8 cellular contexts compared by ENCODE assay signal in the genomic region with DNA sequence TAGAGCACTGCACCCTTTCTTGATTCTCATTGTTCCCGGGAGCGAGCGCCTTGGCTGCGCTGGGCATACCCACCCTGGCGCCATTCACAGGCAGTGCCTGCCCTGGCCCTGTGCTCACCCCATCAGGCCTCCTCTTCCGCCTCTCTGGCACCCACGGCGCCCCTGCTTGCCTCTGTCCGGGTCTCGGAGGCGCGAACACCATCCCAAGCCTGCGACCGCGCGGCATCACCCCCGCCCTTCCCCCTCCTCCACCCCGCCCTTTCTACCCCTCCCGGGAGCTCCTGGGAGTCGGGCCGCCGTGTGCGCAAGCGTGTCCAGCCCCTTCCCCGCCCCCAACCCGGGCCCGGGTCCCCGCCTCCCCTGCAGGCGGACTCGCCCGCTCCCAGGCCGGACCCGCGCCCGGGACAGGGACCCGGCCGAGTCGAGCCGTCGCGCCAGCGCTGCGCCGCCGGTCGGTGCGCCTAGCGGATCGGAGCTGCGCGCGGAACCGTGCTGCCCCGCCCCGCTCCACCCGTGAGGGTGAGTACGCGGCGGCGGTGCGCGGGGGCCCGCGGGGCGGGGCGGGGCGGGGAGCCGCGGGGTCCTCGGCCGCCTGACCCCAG. TPM values are rescaled to one million over a fixed set of nuclear protein-coding genes. Genes with fewer than 3 reads are reported as not detected.
A peak's percentile ranks its signal among the peaks of the same experiment; 100 is the strongest.
DNase-seq lines count a peak whose midpoint lies in the region; ATAC-seq and TF ChIP-seq lines count a peak whose summit lies in the region.

A gene with protein sequence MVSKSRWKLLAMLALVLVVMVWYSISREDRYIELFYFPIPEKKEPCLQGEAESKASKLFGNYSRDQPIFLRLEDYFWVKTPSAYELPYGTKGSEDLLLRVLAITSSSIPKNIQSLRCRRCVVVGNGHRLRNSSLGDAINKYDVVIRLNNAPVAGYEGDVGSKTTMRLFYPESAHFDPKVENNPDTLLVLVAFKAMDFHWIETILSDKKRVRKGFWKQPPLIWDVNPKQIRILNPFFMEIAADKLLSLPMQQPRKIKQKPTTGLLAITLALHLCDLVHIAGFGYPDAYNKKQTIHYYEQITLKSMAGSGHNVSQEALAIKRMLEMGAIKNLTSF (plus strand): TSS at position 363 of the 602 bp plus-strand sequence. CDS start 50,470 bp downstream, outside the sequence.

- H3K79me2 ChIP-seq in parathyroid adenoma: no peaks in the 10 kb centered on the region

- no peaks in the 10 kb centered on the region for H3K4me1 ChIP-seq in parathyroid adenoma
- peaks cover 0 to 89% (median 71%) of the 10 kb centered on the region in 4 donors for H3K4me1 ChIP-seq in tibial artery

- peaks cover 13 to 16% of the 10 kb centered on the region in 2 donors for H3K36me3 Mint-ChIP-seq in activated naive CD4-positive, alpha-beta T cell treated with anti-CD3 and anti-CD28 coated beads, Interleukin-2, amount 50 U/mL, for 72 hours

- intact Hi-C loops in head of caudate nucleus (cut with DNase I): loop anchor here (5.0 to 10.0 kb wide), 2 partner anchors 48 to 59 kb away; no protein-coding TSS in a partner anchor
- intact Hi-C loops in tibial artery (cut with DNase I; ENCODE audit: low total_unique reads): loop anchor here (2.0 to 5.0 kb wide), 2 partner anchors 57 kb away; no protein-coding TSS in a partner anchor

- peak within 1 kb of the TSS; percentile 87 to 96 for H3K27ac Mint-ChIP-seq in activated naive CD4-positive, alpha-beta T cell treated with anti-CD3 and anti-CD28 coated beads, Interleukin-2, amount 50 U/mL, for 72 hours

- peak within 1 kb of the TSS; percentile 38 for H3K4me2 ChIP-seq in parathyroid adenoma (ENCODE audit: low read length)

- peak within 1 kb of the TSS; percentile 68 for H2AFZ ChIP-seq in parathyroid adenoma

- no peaks in the 10 kb centered on the region for H3K9me3 Mint-ChIP-seq in activated naive CD4-positive, alpha-beta T cell treated with anti-CD3 and anti-CD28 coated beads, Interleukin-2, amount 50 U/mL, for 72 hours

- no peak within 1 kb of the TSS for H3K9ac ChIP-seq in parathyroid adenoma

- H3K27me3 ChIP-seq in parathyroid adenoma (ENCODE audit: control insufficient read depth, insufficient read depth, low read length): no peaks in the 10 kb centered on the region
- no peaks in the 10 kb centered on the region for H3K27me3 ChIP-seq in tibial artery

- DNase-seq in DMS 273 (lab: John Stamatoyannopoulos, UW; ENCODE audit: unreplicated experiment) (peak; percentile 83), HuH-7.5 (ENCODE audit: low spot score) (peak; percentile 91), SK-N-DZ (ENCODE audit: low spot score) (peak; percentile 70), head of caudate nucleus (peak; percentile 42 to 94 (median 84)), tibial artery (peak; percentile 76 to 90)
- peak; percentile 72 to 73 for DNase-seq in activated naive CD4-positive, alpha-beta T cell treated with anti-CD3 and anti-CD28 coated beads, Interleukin-2, amount 50 U/mL, for 72 hours (ENCODE audit: low spot score in 2 of 2)

- H3K36me3 ChIP-seq in parathyroid adenoma (ENCODE audit: control insufficient read depth, insufficient read depth, low read length): no peaks in the 10 kb centered on the region
- no peaks in the 10 kb centered on the region for H3K36me3 ChIP-seq in tibial artery

- H3K9me3 ChIP-seq in parathyroid adenoma (ENCODE audit: control insufficient read depth, low read length): no peaks in the 10 kb centered on the region
- H3K9me3 ChIP-seq in tibial artery: no peaks in the 10 kb centered on the region

- no peak for TF ChIP-seq CTCF in parathyroid adenoma (IDR thresholded peaks at IDR 0.05)
- TF ChIP-seq CTCF in tibial artery (IDR thresholded peaks at IDR 0.05): no peak

- H3K27ac ChIP-seq in parathyroid adenoma (no peak within 1 kb of the TSS), tibial artery (peak within 1 kb of the TSS; percentile 85)

- peak; percentile 71 for ATAC-seq in GM21381 (IDR thresholded peaks at IDR 0.05; ENCODE audit: unreplicated experiment)
- ATAC-seq in activated naive CD4-positive, alpha-beta T cell treated with anti-CD3 and anti-CD28 coated beads, Interleukin-2, amount 50 U/mL, for 72 hours: peak; percentile 74 to 76

- peak within 1 kb of the TSS; percentile 22 for H3K4me3 ChIP-seq in parathyroid adenoma (ENCODE audit: low read depth, low read length)
- H3K4me3 ChIP-seq in tibial artery: peak within 1 kb of the TSS; percentile 58 to 72

RNA-seq across cellular contexts. Expression of the gene that starts here (rescaled TPM):
- polyA plus RNA-seq in SK-N-DZ (2014; cell fraction: cytosol; rRNA removed): 10.9 and 11.7 TPM in 2 replicates
- 12.8 and 13.0 TPM in 2 replicates for polyA plus RNA-seq in SK-N-DZ (2014; cell fraction: nucleus; rRNA removed)
- 10 to 100 TPM in 1 of 2 donors, 1 to 10 TPM in 1; 7.2 to 10.5 TPM for total RNA-seq in activated naive CD4-positive, alpha-beta T cell treated with anti-CD3 and anti-CD28 coated beads, Interleukin-2, amount 50 U/mL, for 72 hours
